ENCODE assay signal across 8 cellular contexts in the genomic region with DNA sequence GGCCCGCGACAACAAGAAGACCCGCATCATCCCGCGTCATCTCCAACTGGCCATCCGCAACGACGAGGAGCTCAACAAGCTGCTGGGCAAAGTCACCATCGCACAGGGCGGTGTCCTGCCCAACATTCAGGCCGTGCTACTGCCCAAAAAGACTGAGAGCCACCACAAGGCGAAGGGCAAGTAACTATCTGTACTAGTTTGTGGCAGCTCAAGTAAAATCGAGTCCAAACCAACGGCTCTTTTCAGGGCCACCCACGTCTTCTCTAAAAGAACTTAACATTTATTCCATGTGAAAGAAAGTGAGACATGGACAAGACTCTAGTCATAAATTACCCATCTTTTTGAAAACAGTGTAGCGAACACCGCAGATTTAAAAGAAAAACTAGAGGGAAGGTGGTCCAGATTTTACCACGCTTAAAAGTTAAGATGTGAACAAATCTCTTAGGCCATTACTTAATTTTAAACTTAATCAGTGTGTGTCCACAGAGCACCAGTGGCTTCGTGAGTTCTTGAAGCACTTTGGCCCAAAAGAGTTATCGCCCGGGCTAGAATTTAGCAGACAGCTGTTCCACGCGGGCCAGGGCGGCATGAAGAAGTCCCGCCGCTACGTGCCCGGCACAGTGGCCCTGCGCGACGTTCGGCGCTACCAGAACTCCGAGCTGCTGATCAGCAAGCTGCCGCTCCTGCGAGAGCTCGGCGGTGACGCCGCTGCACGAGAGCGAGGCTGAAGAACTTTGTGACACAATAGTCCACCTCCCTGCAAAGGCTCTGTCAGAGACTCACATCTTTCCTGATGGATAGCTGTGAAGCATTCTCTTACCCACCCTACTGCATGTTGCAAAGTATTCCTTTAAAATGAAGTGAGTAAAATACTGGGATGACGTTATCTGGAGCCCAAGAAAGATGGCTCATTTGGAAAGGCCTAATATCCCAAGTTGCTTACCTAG.
A peak's percentile ranks its signal among the peaks of the same experiment; 100 is the strongest.
DNase-seq lines count a peak whose midpoint lies in the region; ATAC-seq, FAIRE-seq and TF ChIP-seq lines count a peak whose summit lies in the region.

No MANE protein-coding gene starts in this region.

- peak; percentile 98 for TF ChIP-seq POLR2A in GM10847 (IDR thresholded peaks at IDR 0.05; ENCODE audit: extremely low read depth, insufficient read length)
- TF ChIP-seq POLR2A in ovary (IDR thresholded peaks at IDR 0.05) = no peak

- DNase-seq in RCC 7860 (ENCODE audit: low spot score) (peak; percentile 68), fibroblast of villous mesenchyme (ENCODE audit: low read depth) (peak; percentile 80), ovary (peak in 2 of 5 donors; percentile 28 to 47)
- peak; percentile 52 to 56 for DNase-seq in activated T-helper 1 cell treated with anti-CD3 and anti-CD28 coated beads, Interleukin-2, amount 50 U/mL, for 16 hours (ENCODE audit: low read depth in 1 of 2, low spot score in 1 of 2)

- ATAC-seq in HG03460 (IDR thresholded peaks at IDR 0.05; ENCODE audit: unreplicated experiment) (peak; percentile 24), HG03442 (IDR thresholded peaks at IDR 0.05; ENCODE audit: unreplicated experiment) (no peak), GM19467 (IDR thresholded peaks at IDR 0.05; ENCODE audit: unreplicated experiment) (no peak)

- no peak for TF ChIP-seq CTCF in fibroblast of villous mesenchyme (IDR thresholded peaks at IDR 0.05; ENCODE audit: insufficient read depth, low read depth, low read length)
- no peak for TF ChIP-seq CTCF in ovary (IDR thresholded peaks at IDR 0.05)

- no peaks in the 10 kb centered on the region for H3K9me3 ChIP-seq in ovary

- TF ChIP-seq EP300 in ovary (IDR thresholded peaks at IDR 0.05) = no peak

- H3K27ac ChIP-seq in ovary = peak overlapping the region; percentile 15 to 43

- H3K4me3 ChIP-seq in fibroblast of villous mesenchyme (ENCODE audit: low read depth, low read length) = peak overlapping the region; percentile 70
- peak overlapping the region; percentile 56 for H3K4me3 ChIP-seq in ovary

- H3K4me1 ChIP-seq in ovary (ENCODE audit: insufficient read depth) = no peaks in the 10 kb centered on the region

- WGBS in ovary, 3 donors = 8 to 12% (median 11%) methylated on average over 41 to 43 of the region's 43 CpGs

- no peaks in the 10 kb centered on the region for H3K27me3 ChIP-seq in ovary

- H3K36me3 ChIP-seq in ovary = no peaks in the 10 kb centered on the region

- peak; percentile 21 for FAIRE-seq in RCC 7860 (lab: Jason Lieb, UNC)

- intact Hi-C loops in ovary (cut with DNase I) = loop anchor here in 2 of 4 donors (10.0 kb wide), 1 partner anchor 1109 kb away; a partner anchor contains a TSS
